ENCODE assay signal across 8 cellular contexts in genomic region chr20:47352332-47353223, GRCh38. TPM values are rescaled to one million over a fixed set of nuclear protein-coding genes. Genes with fewer than 3 reads are reported as not detected.
DNase-seq lines count a peak whose midpoint lies in the region; ATAC-seq and TF ChIP-seq lines count a peak whose summit lies in the region.

No MANE protein-coding gene starts in this region.

- H3K9ac ChIP-seq in PC-3 (ENCODE audit: low read length): peak overlapping the region; percentile 18

- H3K79me2 ChIP-seq in PC-3 (ENCODE audit: low read length): peaks cover 84% of the 10 kb centered on the region

- H3K27me3 ChIP-seq in PC-3 (ENCODE audit: low read length) (no peaks in the 10 kb centered on the region), esophagus (ENCODE audit: control insufficient read depth in 1 of 2, insufficient read depth in 2 of 2, low read length in 2 of 2) (no peaks in the 10 kb centered on the region), ovary (no peaks in the 10 kb centered on the region)

- ATAC-seq in PC-3: peak; percentile 32
- ATAC-seq in HG03095 (IDR thresholded peaks at IDR 0.05; ENCODE audit: unreplicated experiment): no peak
- no peak for ATAC-seq in HG02970 (IDR thresholded peaks at IDR 0.05; ENCODE audit: low FRiP score, unreplicated experiment)

- no peak for TF ChIP-seq EP300 in ovary (IDR thresholded peaks at IDR 0.05)

- WGBS in esophagus, 2 donors: 31 to 32% methylated on average over 13 of the region's 13 CpGs
- WGBS in ovary, 3 donors: 15 to 30% (median 15%) methylated on average over 13 of the region's 13 CpGs

- DNase-seq in PC-3: peak; percentile 48
- peak; percentile 39 to 67 (median 59) for DNase-seq in ovary
- no peak for DNase-seq in SK-N-DZ (ENCODE audit: low spot score)
- DNase-seq in NK-92 treated with Interleukin-12 subunit alpha and Interleukin-12 subunit beta, amount 100 ng/mL, for 24 hours (lab: John Stamatoyannopoulos, UW): no peak

- POLR2A ChIA-PET in PC-3 (lab: Charles Lee; ENCODE audit: unreplicated experiment): interaction anchor here (0.6 kb wide), 1 partner anchor 29 kb away, joined by 3 read pairs; no protein-coding TSS in a partner anchor

- peak overlapping the region; percentile 18 for H3K27ac ChIP-seq in PC-3 (ENCODE audit: low read length)
- peak overlapping the region; percentile 92 to 99 for H3K27ac ChIP-seq in esophagus (ENCODE audit: low read depth in 2 of 2, low read length in 1 of 2)
- H3K27ac ChIP-seq in ovary: peak overlapping the region; percentile 85 to 95

- H3K4me2 ChIP-seq in PC-3 (ENCODE audit: low read length): peak overlapping the region; percentile 79

- no peak for TF ChIP-seq CTCF in PC-3 (conservative IDR thresholded peaks at IDR 0.05; ENCODE audit: low read depth, low read length)
- TF ChIP-seq CTCF in ovary (IDR thresholded peaks at IDR 0.05): no peak

- no peaks in the 10 kb centered on the region for H3K36me3 ChIP-seq in PC-3 (ENCODE audit: low read depth, low read length)
- H3K36me3 ChIP-seq in esophagus (ENCODE audit: control insufficient read depth in 2 of 2, insufficient read depth in 2 of 2, low read length in 1 of 2): no peaks in the 10 kb centered on the region
- no peaks in the 10 kb centered on the region for H3K36me3 ChIP-seq in ovary

- H3K9me3 ChIP-seq in PC-3 (ENCODE audit: low read length): no peaks in the 10 kb centered on the region
- H3K9me3 ChIP-seq in esophagus (ENCODE audit: control insufficient read depth in 2 of 2, insufficient read depth in 1 of 2, low read depth in 1 of 2, low read length in 1 of 2): no peaks in the 10 kb centered on the region
- H3K9me3 ChIP-seq in ovary: no peaks in the 10 kb centered on the region

- peak overlapping the region; percentile 59 for H2AFZ ChIP-seq in PC-3 (ENCODE audit: low read length)

- no peaks in the 10 kb centered on the region for H4K20me1 ChIP-seq in PC-3 (ENCODE audit: low read length)

- BruUV-seq in PC-3 (replicated peaks; lab: Mats Ljungman, UMichigan): no TSS peak

- H3K4me3 ChIP-seq in PC-3 (ENCODE audit: low read length) (peak overlapping the region; percentile 53), esophagus (ENCODE audit: low read depth in 1 of 2, low read length in 2 of 2) (peak overlapping the region; percentile 13 to 47), ovary (no peak overlapping the region)

- TF ChIP-seq POLR2A in GM18526 (IDR thresholded peaks at IDR 0.05; ENCODE audit: extremely low read depth, insufficient read length) (peak; percentile 26), ovary (IDR thresholded peaks at IDR 0.05) (no peak)

- H3K9me2 ChIP-seq in PC-3 (replicated peaks; ENCODE audit: low read length): no peaks in the 10 kb centered on the region

- H3F3A ChIP-seq in PC-3 (ENCODE audit: low read length, unreplicated experiment): peaks cover 2% of the 10 kb centered on the region

- H3K4me1 ChIP-seq in PC-3 (ENCODE audit: insufficient read depth, low read length) (peaks cover 69% of the 10 kb centered on the region), esophagus (ENCODE audit: control insufficient read depth in 2 of 2, insufficient read depth in 2 of 2, low read length in 1 of 2) (peaks cover 9 to 15% of the 10 kb centered on the region in 2 donors), ovary (ENCODE audit: insufficient read depth) (peaks cover 43% of the 10 kb centered on the region)

- intact Hi-C loops in PC-3 (cut with micrococcal nuclease): no loop called here
- intact Hi-C loops in ovary (cut with DNase I): loop anchor here in 1 of 4 donors (2.0 kb wide), 1 partner anchor 34 kb away; no protein-coding TSS in a partner anchor

- CTCF ChIA-PET in PC-3 (lab: Charles Lee): interaction anchor here (0.6 to 2.1 kb wide), 3 partner anchors 31 to 80 kb away, joined by 3 to 7 read pairs (median 5); no protein-coding TSS in a partner anchor

RNA-seq across cellular contexts. Expression of gene ZMYND8, which starts 3.9 kb away (rescaled TPM):
- 11.6 and 12.8 TPM in 2 replicates for total RNA-seq in PC-3 (2014; rRNA removed)
- polyA plus RNA-seq in esophagus: 10 to 100 TPM in 1 of 2 donors, 1 to 10 TPM in 1; 8.8 to 18.7 TPM
- 10 to 100 TPM; 20.3 to 40.7 (median 31.2) TPM for total RNA-seq in ovary
- polyA plus RNA-seq in ovary: 10 to 100 TPM in 1 of 2 donors, 1 to 10 TPM in 1; 8.3 to 23.5 TPM
- 44.5 and 55.5 TPM in 2 replicates for polyA plus RNA-seq in SK-N-DZ (2014; cell fraction: cytosol; rRNA removed)
- polyA plus RNA-seq in SK-N-DZ (2014; cell fraction: nucleus; rRNA removed): 49.4 and 91.3 TPM in 2 replicates

Comparison
In these comparisons a context has a peak if more than half of its experiments do, and no peak if none do; other contexts are left out.
1. DNase-seq: peak in PC-3 (single experiment) and ovary (5 of 5); none in SK-N-DZ (single experiment) and NK-92 treated with Interleukin-12 subunit alpha and Interleukin-12 subunit beta, amount 100 ng/mL, for 24 hours (single experiment).
2. H3K27ac ChIP-seq: peak in every context shown above with its lines; median percentile 96 in esophagus; 90 in ovary; 18 in PC-3.